In genomic region chr13:21048901-21049655, GRCh38 we compare ENCODE assay signal across 18 cellular contexts. TPM values are rescaled to one million over a fixed set of nuclear protein-coding genes. Genes with fewer than 3 reads are reported as not detected.
DNase-seq lines count a peak whose midpoint lies in the region; ATAC-seq, FAIRE-seq and TF ChIP-seq lines count a peak whose summit lies in the region.
"Had no signal": no experiment of that assay in that cellular context is flagged by ENCODE, and none has a peak within 500 bp of the region (broad histone marks: within the 10 kb centered on the region; RNA-seq: fewer than 3 reads in every experiment).

No MANE protein-coding gene starts in this region.

- H3K36me3 Mint-ChIP-seq in mesothelial cell of epicardium, result peaks cover 11% of the 10 kb centered on the region
- H3K36me3 Mint-ChIP-seq: CD8-positive, alpha-beta T cell had no signal

- H3K36me3 ChIP-seq in H7 (replicated peaks; ENCODE audit: control insufficient read depth, insufficient read depth, low read length), result peaks cover 6% of the 10 kb centered on the region
- peaks cover 6 to 10% of the 10 kb centered on the region in 2 donors for H3K36me3 ChIP-seq in kidney (ENCODE audit: control insufficient read depth in 1 of 2, insufficient read depth in 2 of 2, low read length in 2 of 2)
- H3K36me3 ChIP-seq in gastrocnemius medialis, result peaks cover 0 to 9% of the 10 kb centered on the region in 2 donors

- no peaks in the 10 kb centered on the region for H3K27me3 ChIP-seq in H7 (ENCODE audit: control insufficient read depth, insufficient read depth, low read length)
- H3K27me3 ChIP-seq in gastrocnemius medialis, result no peaks in the 10 kb centered on the region

- DNase-seq in H7, result peak; percentile 41
- DNase-seq in RWPE1 (ENCODE audit: low spot score), result no peak
- peak; percentile 82 for DNase-seq in kidney
- DNase-seq in gastrocnemius medialis, result no peak
- no peak for DNase-seq in cerebellum (ENCODE audit: low spot score)
- DNase-seq in mesothelial cell of epicardium (ENCODE audit: low spot score in 2 of 2, unreplicated experiment in 2 of 2), result no peak
- DNase-seq: CD8-positive, alpha-beta T cell; Karpas-422; MM.1S; NCI-H1105 treated with DMSO at 0.1 percent for 48 hours; NCI-H187; NCI-H446; SHP77 had no signal

- ATAC-seq in gastrocnemius medialis, result no peak
- no peak for ATAC-seq in activated CD4-positive, CD25-positive, alpha-beta regulatory T cell treated with anti-CD3 and anti-CD28 coated beads, Interleukin-2, amount 50 U/mL, for 24 hours
- ATAC-seq: CD8-positive, alpha-beta T cell; HepG2; Panc1 had no signal

- H3K4me1 Mint-ChIP-seq in mesothelial cell of epicardium, result peaks cover 8% of the 10 kb centered on the region

- H3K27me3 Mint-ChIP-seq in mesothelial cell of epicardium (ENCODE audit: low read depth), result no peaks in the 10 kb centered on the region

- POLR2A ChIA-PET in RWPE1 (lab: Yijun Ruan, JAX; ENCODE audit: low non-redundant PET), result no interaction called here

- no peak overlapping the region for H3K4me3 Mint-ChIP-seq in mesothelial cell of epicardium
- H3K4me3 Mint-ChIP-seq: B cell; CD8-positive, alpha-beta T cell had no signal

- no peak overlapping the region for H3K4me3 ChIP-seq in H7 (ENCODE audit: insufficient read depth, low read depth, low read length)
- H3K4me3 ChIP-seq in kidney (ENCODE audit: low read length in 2 of 2), result no peak overlapping the region
- H3K4me3 ChIP-seq in gastrocnemius medialis, result no peak overlapping the region

- CTCF ChIA-PET in RWPE1 (lab: Yijun Ruan, JAX), result no interaction called here

- no peak for FAIRE-seq in kidney (lab: Jason Lieb, UNC)
- FAIRE-seq: D721Med, HepG2 had no signal

- H3K9me3 Mint-ChIP-seq in mesothelial cell of epicardium, result no peaks in the 10 kb centered on the region
- H3K9me3 Mint-ChIP-seq: CD8-positive, alpha-beta T cell had no signal

- no peak for TF ChIP-seq CTCF in RWPE1 (conservative IDR thresholded peaks at IDR 0.05; ENCODE audit: low read depth)
- no peak for TF ChIP-seq CTCF in kidney (IDR thresholded peaks at IDR 0.05; ENCODE audit: borderline replicate concordance, extremely low read depth, insufficient read depth)
- TF ChIP-seq CTCF in gastrocnemius medialis (IDR thresholded peaks at IDR 0.05 in 4 of 5, conservative IDR thresholded peaks at IDR 0.05 in 1 of 5), result no peak
- no peak for TF ChIP-seq CTCF in mesothelial cell of epicardium (IDR thresholded peaks at IDR 0.05; ENCODE audit: unreplicated experiment)

- H3K9ac ChIP-seq in kidney (ENCODE audit: low read length in 2 of 2), result no peak overlapping the region

- in situ Hi-C loops in gastrocnemius medialis (cut with MboI; ENCODE audit: low sequenced_read_pairs in 4 of 4), result no loop called here

- intact Hi-C loops in kidney (cut with DNase I), result no loop called here
- intact Hi-C loops in gastrocnemius medialis (cut with DNase I; ENCODE audit: low total_unique reads), result no loop called here

- no peaks in the 10 kb centered on the region for H3K9me3 ChIP-seq in kidney (ENCODE audit: control insufficient read depth in 1 of 2, low read length in 2 of 2)
- no peaks in the 10 kb centered on the region for H3K9me3 ChIP-seq in gastrocnemius medialis

- no peak for TF ChIP-seq POLR2A in gastrocnemius medialis (IDR thresholded peaks at IDR 0.05)

- 0 out of 2 replicates have a peak overlapping the region, but pooled peaks have one; percentile 2 for H3K27ac ChIP-seq in RWPE1
- H3K27ac ChIP-seq in kidney (ENCODE audit: low read depth in 2 of 2, low read length in 2 of 2), result peak overlapping the region; percentile 33 to 44
- peak overlapping the region; percentile 53 to 82 (median 61) for H3K27ac ChIP-seq in gastrocnemius medialis

- H3K4me1 ChIP-seq in kidney (ENCODE audit: control insufficient read depth in 1 of 2, insufficient read depth in 1 of 2, low read depth in 1 of 2, low read length in 2 of 2) (peaks cover 29 to 30% of the 10 kb centered on the region in 2 donors), gastrocnemius medialis (peaks cover 59 to 76% of the 10 kb centered on the region in 2 donors)

- no peak overlapping the region for H3K27ac Mint-ChIP-seq in mesothelial cell of epicardium
- H3K27ac Mint-ChIP-seq: B cell; CD8-positive, alpha-beta T cell had no signal

RNA-seq across cellular contexts. Expression of gene LATS2, which starts 12.3 kb away (rescaled TPM):
- total RNA-seq in H7 (2014; rRNA removed; shearing (Covaris generic)), result 6.2 and 8.6 TPM in 2 replicates
- total RNA-seq in kidney (26.3 TPM), gastrocnemius medialis (10 to 100 TPM; 11.5 to 34.1 (median 18.8) TPM), cerebellum (4.3 TPM), mesothelial cell of epicardium (28.8 to 31.6 TPM (median 30.2 TPM) in 3 replicates)
- polyA plus RNA-seq in kidney (ENCODE audit: insufficient read depth, low read depth, low replicate concordance), result 5.5 TPM

Comparison
In these comparisons a context has a peak if more than half of its experiments do, and no peak if none do; other contexts are left out.
1. DNase-seq: peak in H7 (single experiment) and kidney (single experiment); none in RWPE1 (single experiment), gastrocnemius medialis (0 of 2), cerebellum (single experiment) and mesothelial cell of epicardium (0 of 2).
2. H3K27ac ChIP-seq: peak in every context shown above with its lines; median percentile 61 in gastrocnemius medialis; 38 in kidney; 2 in RWPE1.